ENCODE assay signal across 26 cellular contexts in the genomic region with DNA sequence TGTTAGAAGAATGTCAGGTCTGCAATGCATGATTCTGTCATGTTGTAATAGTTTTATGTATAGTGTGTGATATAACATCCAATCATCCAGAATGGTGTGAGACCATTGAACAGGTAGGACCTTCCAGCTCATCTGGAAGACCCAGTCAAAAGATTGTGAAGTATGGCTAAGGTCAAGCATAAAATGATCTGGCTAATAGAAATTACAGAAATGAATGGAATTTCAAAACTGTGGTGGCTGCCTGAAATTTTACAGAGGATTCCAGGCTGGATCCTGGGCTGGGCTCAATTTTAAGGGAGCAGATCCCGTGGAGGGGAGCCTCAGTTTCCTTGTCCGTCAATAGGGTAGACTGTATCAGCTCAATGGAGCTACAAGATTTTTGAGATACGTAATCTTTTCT.
"Had no signal": no experiment of that assay in that cellular context is flagged by ENCODE, and none has a peak within 500 bp of the region (broad histone marks: within the 10 kb centered on the region; RNA-seq: fewer than 3 reads in every experiment).

No MANE protein-coding gene starts in this region.

- H3K27me3 ChIP-seq: ascending aorta, sigmoid colon, thyroid gland had no signal

- H3K9me3 Mint-ChIP-seq: activated CD8-positive, alpha-beta T cell treated with anti-CD3 and anti-CD28 coated beads for 36 hours; activated naive CD4-positive, alpha-beta T cell treated with anti-CD3 and anti-CD28 coated beads, Interleukin-2, amount 50 U/mL, for 72 hours; activated T-cell treated with anti-CD3 and anti-CD28 coated beads, Interleukin-2, amount 50 U/mL, for 4 hours; activated T-helper 17 cell treated with anti-CD3 and anti-CD28 coated beads, Interleukin-2, amount 50 U/mL, for 72 hours; dendritic cell treated with granulocyte-macrophage colony-stimulating factor and Interleukin-4, amounts not matched to agents 40 ng/mL and 50 ng/mL, for 4 days; naive thymus-derived CD8-positive, alpha-beta T cell; stimulated activated memory B cell treated with anti-CD40 and anti-IgM and Interleukin-4, amounts not matched to agents 10 μg/mL and 1 μg/mL and 100 μg/mL, for 72 hours; stimulated activated naive CD8-positive, alpha-beta T cell treated with anti-CD3 and anti-CD28 coated beads, Interleukin-15, amount 100 ng/mL, for 72 hours had no signal

- H3K4me3 Mint-ChIP-seq: activated CD8-positive, alpha-beta T cell treated with anti-CD3 and anti-CD28 coated beads for 36 hours; activated T-cell treated with anti-CD3 and anti-CD28 coated beads, Interleukin-2, amount 50 U/mL, for 4 hours; activated T-helper 17 cell treated with anti-CD3 and anti-CD28 coated beads, Interleukin-2, amount 50 U/mL, for 72 hours; dendritic cell treated with granulocyte-macrophage colony-stimulating factor and Interleukin-4, amounts not matched to agents 40 ng/mL and 50 ng/mL, for 4 days; naive thymus-derived CD8-positive, alpha-beta T cell; neural crest cell; stimulated activated memory B cell treated with anti-CD40 and anti-IgM and Interleukin-4, amounts not matched to agents 10 μg/mL and 1 μg/mL and 100 μg/mL, for 72 hours; stimulated activated naive CD8-positive, alpha-beta T cell treated with anti-CD3 and anti-CD28 coated beads, Interleukin-15, amount 100 ng/mL, for 72 hours had no signal

- H3K36me3 ChIP-seq: adrenal gland, ascending aorta, esophagus muscularis mucosa, heart right ventricle, sigmoid colon, thyroid gland had no signal

- H3K4me3 ChIP-seq: adrenal gland, ascending aorta, esophagus muscularis mucosa, heart right ventricle, psoas muscle, sigmoid colon, smooth muscle cell, thyroid gland had no signal

- H3K36me3 Mint-ChIP-seq: activated naive CD4-positive, alpha-beta T cell treated with anti-CD3 and anti-CD28 coated beads, Interleukin-2, amount 50 U/mL, for 72 hours; naive thymus-derived CD8-positive, alpha-beta T cell; stimulated activated memory B cell treated with anti-CD40 and anti-IgM and Interleukin-4, amounts not matched to agents 10 μg/mL and 1 μg/mL and 100 μg/mL, for 72 hours had no signal

- H3K4me1 ChIP-seq: adrenal gland, ascending aorta, esophagus muscularis mucosa, foreskin keratinocyte, parathyroid adenoma had no signal

- ATAC-seq: activated CD8-positive, alpha-beta T cell treated with anti-CD3 and anti-CD28 coated beads for 36 hours; activated naive CD4-positive, alpha-beta T cell treated with anti-CD3 and anti-CD28 coated beads, Interleukin-2, amount 50 U/mL, for 72 hours; activated T-cell treated with anti-CD3 and anti-CD28 coated beads, Interleukin-2, amount 50 U/mL, for 4 hours; activated T-helper 17 cell treated with anti-CD3 and anti-CD28 coated beads, Interleukin-2, amount 50 U/mL, for 72 hours; foreskin keratinocyte; heart right ventricle; naive thymus-derived CD8-positive, alpha-beta T cell; psoas muscle; stimulated activated memory B cell treated with anti-CD40 and anti-IgM and Interleukin-4, amounts not matched to agents 10 μg/mL and 1 μg/mL and 100 μg/mL, for 72 hours; stimulated activated naive CD8-positive, alpha-beta T cell treated with anti-CD3 and anti-CD28 coated beads, Interleukin-15, amount 100 ng/mL, for 72 hours had no signal

- DNase-seq: activated CD4-positive, alpha-beta T cell treated with anti-CD3 and anti-CD28 coated beads, Interleukin-2, amount 50 U/mL, for 1 hour; activated CD8-positive, alpha-beta T cell treated with anti-CD3 and anti-CD28 coated beads for 36 hours; activated T-cell treated with anti-CD3 and anti-CD28 coated beads, Interleukin-2, amount 50 U/mL, for 4 hours; adrenal gland; caudate nucleus; foreskin keratinocyte; heart right ventricle; islet precursor cell; naive thymus-derived CD8-positive, alpha-beta T cell; nucleus accumbens; psoas muscle; sigmoid colon; stimulated activated CD4-positive, alpha-beta T cell treated with anti-CD3 and anti-CD28 coated beads, Interleukin-1b, Interleukin-23, amount 100 ng/mL, for 48 hours; stimulated activated CD4-positive, alpha-beta T cell treated with anti-CD3 and anti-CD28 coated beads, Interleukin-4, amount 100 ng/mL, for 4 hours; stimulated activated CD8-positive, alpha-beta memory T cell treated with anti-CD3 and anti-CD28 coated beads, Interleukin-4, amount 100 ng/mL, for 48 hours; stimulated activated naive CD8-positive, alpha-beta T cell treated with anti-CD3 and anti-CD28 coated beads, Interleukin-15, amount 100 ng/mL, for 72 hours; thyroid gland had no signal

- H3K9ac ChIP-seq: parathyroid adenoma had no signal

- H3K79me2 ChIP-seq: parathyroid adenoma had no signal

- H3K4me2 ChIP-seq: smooth muscle cell had no signal

- H2AFZ ChIP-seq: parathyroid adenoma had no signal

- H3K27ac ChIP-seq: adrenal gland, ascending aorta, esophagus muscularis mucosa, foreskin keratinocyte, heart right ventricle, parathyroid adenoma, psoas muscle, sigmoid colon, thyroid gland had no signal

- H3K9me3 ChIP-seq: adrenal gland, ascending aorta, esophagus muscularis mucosa, heart right ventricle, psoas muscle, sigmoid colon, thyroid gland had no signal

- H3K27ac Mint-ChIP-seq: activated CD8-positive, alpha-beta T cell treated with anti-CD3 and anti-CD28 coated beads for 36 hours; activated naive CD4-positive, alpha-beta T cell treated with anti-CD3 and anti-CD28 coated beads, Interleukin-2, amount 50 U/mL, for 72 hours; activated T-helper 17 cell treated with anti-CD3 and anti-CD28 coated beads, Interleukin-2, amount 50 U/mL, for 72 hours; dendritic cell treated with granulocyte-macrophage colony-stimulating factor and Interleukin-4, amounts not matched to agents 40 ng/mL and 50 ng/mL, for 4 days; naive thymus-derived CD8-positive, alpha-beta T cell; stimulated activated memory B cell treated with anti-CD40 and anti-IgM and Interleukin-4, amounts not matched to agents 10 μg/mL and 1 μg/mL and 100 μg/mL, for 72 hours; stimulated activated naive CD8-positive, alpha-beta T cell treated with anti-CD3 and anti-CD28 coated beads, Interleukin-15, amount 100 ng/mL, for 72 hours had no signal
